12 cellular contexts compared by ENCODE assay signal in the genomic region with DNA sequence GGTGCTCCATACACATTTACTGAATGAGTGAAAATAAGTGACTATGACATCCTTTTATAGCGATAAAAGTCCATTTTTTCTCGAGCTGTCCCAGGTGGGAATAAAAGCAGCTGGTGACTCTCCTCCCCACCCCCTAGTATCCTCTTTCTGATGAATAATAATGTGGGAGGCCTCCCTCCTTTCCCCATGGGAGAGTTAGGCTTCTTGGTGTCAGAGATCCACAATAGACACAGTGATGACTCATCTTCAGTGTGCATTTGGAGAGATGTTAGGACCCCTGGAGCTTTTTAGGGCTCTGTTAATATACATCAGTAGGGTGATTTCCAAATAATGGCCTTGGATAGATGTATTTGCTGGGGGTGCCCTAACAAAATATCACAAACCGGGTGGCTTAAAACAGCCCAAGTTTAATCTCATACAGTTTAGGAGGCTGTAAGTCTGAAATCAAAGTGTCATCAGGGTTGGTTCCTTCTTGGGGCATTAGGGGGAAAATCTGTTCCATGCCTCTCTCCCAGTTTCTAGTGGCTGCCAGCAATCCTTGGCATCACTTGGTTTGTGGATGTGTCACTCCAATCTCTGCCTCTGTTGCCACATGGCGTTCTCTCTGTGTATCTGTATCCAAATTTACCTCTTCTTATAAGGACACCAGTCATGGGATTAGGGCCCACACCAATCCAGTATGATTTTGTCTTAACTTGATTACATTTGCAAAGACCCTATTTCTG. TPM values are rescaled to one million over a fixed set of nuclear protein-coding genes. Genes with fewer than 3 reads are reported as not detected.
DNase-seq lines count a peak whose midpoint lies in the region; ATAC-seq, FAIRE-seq and TF ChIP-seq lines count a peak whose summit lies in the region.
"Had no signal": no experiment of that assay in that cellular context is flagged by ENCODE, and none has a peak within 500 bp of the region (broad histone marks: within the 10 kb centered on the region; RNA-seq: fewer than 3 reads in every experiment).

No MANE protein-coding gene starts in this region.

- H3K9ac ChIP-seq in SK-N-SH (peak overlapping the region; percentile 6; the same call in 1 of the 2 replicates), skeletal muscle satellite cell (ENCODE audit: low read depth, low read length) (peak overlapping the region; percentile 13)

- H3K4me1 ChIP-seq in SK-N-SH (ENCODE audit: control insufficient read depth in 1 of 2, insufficient read depth in 2 of 2, low read depth in 1 of 2, low read length in 1 of 2) (peaks cover 15 to 47% of the 10 kb centered on the region in 2 experiments), skeletal muscle satellite cell (ENCODE audit: control insufficient read depth, insufficient read depth, low read length) (peaks cover 41% of the 10 kb centered on the region)

- CTCF ChIA-PET in SK-N-SH (lab: Yijun Ruan, JAX) = no interaction called here

- H3K4me1 Mint-ChIP-seq in activated naive CD8-positive, alpha-beta T cell treated with anti-CD3 and anti-CD28 coated beads for 36 hours = peaks cover 5% of the 10 kb centered on the region

- TF ChIP-seq CTCF in SK-N-SH (IDR thresholded peaks at IDR 0.05) = no peak
- no peak for TF ChIP-seq CTCF in fibroblast of mammary gland (conservative IDR thresholded peaks at IDR 0.05; ENCODE audit: control insufficient read depth, insufficient read depth, low read depth, low read length)

- H3K9me2 ChIP-seq in SK-N-SH = no peaks in the 10 kb centered on the region

- H2AFZ ChIP-seq in SK-N-SH (ENCODE audit: low read depth) = peak overlapping the region; percentile 12; the same call in 1 of the 2 replicates

- peak overlapping the region; percentile 54 to 97; a peak in 3 of 4 replicates for H3K27ac ChIP-seq in SK-N-SH (ENCODE audit: low read depth in 2 of 2, low read length in 1 of 2)

- no peak overlapping the region for H3K4me3 Mint-ChIP-seq in activated naive CD8-positive, alpha-beta T cell treated with anti-CD3 and anti-CD28 coated beads for 36 hours
- H3K4me3 Mint-ChIP-seq: activated CD4-positive, alpha-beta T cell treated with anti-CD3 and anti-CD28 coated beads, Interleukin-2, amount 10 ng/mL, durations not matched to agents 24 days and 14 days; dendritic cell treated with granulocyte-macrophage colony-stimulating factor and Interleukin-4, amounts not matched to agents 40 ng/mL and 50 ng/mL, for 4 days had no signal

- ATAC-seq in SK-N-SH treated with all-trans-retinoic acid at 6 μM for 48 hours (no peak), HG03565 (IDR thresholded peaks at IDR 0.05; ENCODE audit: unreplicated experiment) (no peak)

- peaks cover 37% of the 10 kb centered on the region for H3F3A ChIP-seq in SK-N-SH (replicated peaks; ENCODE audit: insufficient read depth)

- no peak overlapping the region for H3K27ac Mint-ChIP-seq in activated naive CD8-positive, alpha-beta T cell treated with anti-CD3 and anti-CD28 coated beads for 36 hours
- H3K27ac Mint-ChIP-seq: activated CD4-positive, alpha-beta T cell treated with anti-CD3 and anti-CD28 coated beads, Interleukin-2, amount 10 ng/mL, durations not matched to agents 24 days and 14 days; dendritic cell treated with granulocyte-macrophage colony-stimulating factor and Interleukin-4, amounts not matched to agents 40 ng/mL and 50 ng/mL, for 4 days had no signal

- no peaks in the 10 kb centered on the region for H3K9me3 Mint-ChIP-seq in activated naive CD8-positive, alpha-beta T cell treated with anti-CD3 and anti-CD28 coated beads for 36 hours
- H3K9me3 Mint-ChIP-seq: activated CD4-positive, alpha-beta T cell treated with anti-CD3 and anti-CD28 coated beads, Interleukin-2, amount 10 ng/mL, durations not matched to agents 24 days and 14 days; dendritic cell treated with granulocyte-macrophage colony-stimulating factor and Interleukin-4, amounts not matched to agents 40 ng/mL and 50 ng/mL, for 4 days had no signal

- H3K27me3 ChIP-seq in SK-N-SH (ENCODE audit: insufficient read depth) = no peaks in the 10 kb centered on the region
- no peaks in the 10 kb centered on the region for H3K27me3 ChIP-seq in skeletal muscle satellite cell (ENCODE audit: control insufficient read depth, insufficient read depth, low read length)
- H3K27me3 ChIP-seq: stomach had no signal

- H4K20me1 ChIP-seq in SK-N-SH (ENCODE audit: insufficient read depth) = no peaks in the 10 kb centered on the region

- H3K4me2 ChIP-seq in SK-N-SH (peak overlapping the region; percentile 46), skeletal muscle satellite cell (ENCODE audit: low read length) (peak overlapping the region; percentile 37)

- H3K9me3 ChIP-seq in SK-N-SH (no peaks in the 10 kb centered on the region), skeletal muscle satellite cell (replicated peaks; ENCODE audit: low read length) (no peaks in the 10 kb centered on the region)
- H3K9me3 ChIP-seq: stomach had no signal

- H3K36me3 Mint-ChIP-seq in activated naive CD8-positive, alpha-beta T cell treated with anti-CD3 and anti-CD28 coated beads for 36 hours = no peaks in the 10 kb centered on the region

- no peak for DNase-seq in SK-N-SH
- peak; percentile 54 for DNase-seq in RCC 7860 (ENCODE audit: low spot score)
- peak; percentile 97 for DNase-seq in fibroblast of mammary gland (ENCODE audit: low read depth)
- no peak for DNase-seq in activated naive CD8-positive, alpha-beta T cell treated with anti-CD3 and anti-CD28 coated beads for 36 hours
- no peak for DNase-seq in activated effector memory CD4-positive, alpha-beta T cell treated with anti-CD3 and anti-CD28 coated beads, Interleukin-2, amount 50 U/mL, for 16 hours
- DNase-seq: activated CD4-positive, alpha-beta T cell treated with anti-CD3 and anti-CD28 coated beads, Interleukin-2, amount 10 ng/mL, durations not matched to agents 24 days and 14 days; stimulated activated CD4-positive, alpha-beta T cell treated with anti-CD3 and anti-CD28 coated beads, Interleukin-1b, Interleukin-23, amount 100 ng/mL, for 48 hours; stomach had no signal

- peak; percentile 29 for FAIRE-seq in RCC 7860 (lab: Jason Lieb, UNC)

- TF ChIP-seq EP300 in SK-N-SH (IDR thresholded peaks at IDR 0.05; ENCODE audit: borderline replicate concordance in 1 of 2, low read depth in 1 of 2, low read length in 1 of 2) = peak in 1 of 2 experiments; percentile 27; a peak in 1 of 4 replicates

- H3K36me3 ChIP-seq in SK-N-SH (replicated peaks in 1 of 2; ENCODE audit: control insufficient read depth in 1 of 2, insufficient read depth in 2 of 2, low read length in 1 of 2) (no peaks in the 10 kb centered on the region), skeletal muscle satellite cell (ENCODE audit: insufficient read depth, low read length) (no peaks in the 10 kb centered on the region)
- H3K36me3 ChIP-seq: stomach had no signal

- no peaks in the 10 kb centered on the region for H3K27me3 Mint-ChIP-seq in activated naive CD8-positive, alpha-beta T cell treated with anti-CD3 and anti-CD28 coated beads for 36 hours

- no peaks in the 10 kb centered on the region for H3K79me2 ChIP-seq in SK-N-SH (ENCODE audit: insufficient read depth)

- POLR2A ChIA-PET in SK-N-SH (lab: Yijun Ruan, JAX) = no interaction called here

- 49% methylated on average over 4 of the region's 4 CpGs for WGBS in SK-N-SH (ENCODE audit: low lambda C conversion rate)

- H3K4me3 ChIP-seq in SK-N-SH (ENCODE audit: low read depth in 2 of 2, low read length in 1 of 2) = no peak overlapping the region
- H3K4me3 ChIP-seq in fibroblast of mammary gland (ENCODE audit: control insufficient read depth, low read depth, low read length) = no peak overlapping the region
- peak overlapping the region; percentile 28 for H3K4me3 ChIP-seq in skeletal muscle satellite cell (ENCODE audit: low read length)
- H3K4me3 ChIP-seq: stomach had no signal

- no peak for TF ChIP-seq RAD21 in SK-N-SH (IDR thresholded peaks at IDR 0.05; ENCODE audit: low read length)

TF ChIP-seq in SK-N-SH, 30 proteins besides CTCF, POLR2A, EP300 and RAD21 (continues in another document):
- TF ChIP-seq TCF12 (IDR thresholded peaks at IDR 0.05) (peak; percentile 73), FOSL2 (IDR thresholded peaks at IDR 0.05; ENCODE audit: borderline replicate concordance, low read depth) (peak; percentile 69; the same call in 1 of the 2 replicates), JUND (IDR thresholded peaks at IDR 0.05) (peak; percentile 73)
- TF ChIP-seq, protein P1, sequence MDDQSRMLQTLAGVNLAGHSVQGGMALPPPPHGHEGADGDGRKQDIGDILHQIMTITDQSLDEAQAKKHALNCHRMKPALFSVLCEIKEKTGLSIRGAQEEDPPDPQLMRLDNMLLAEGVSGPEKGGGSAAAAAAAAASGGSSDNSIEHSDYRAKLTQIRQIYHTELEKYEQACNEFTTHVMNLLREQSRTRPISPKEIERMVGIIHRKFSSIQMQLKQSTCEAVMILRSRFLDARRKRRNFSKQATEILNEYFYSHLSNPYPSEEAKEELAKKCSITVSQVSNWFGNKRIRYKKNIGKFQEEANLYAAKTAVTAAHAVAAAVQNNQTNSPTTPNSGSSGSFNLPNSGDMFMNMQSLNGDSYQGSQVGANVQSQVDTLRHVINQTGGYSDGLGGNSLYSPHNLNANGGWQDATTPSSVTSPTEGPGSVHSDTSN (IDR thresholded peaks at IDR 0.05) = peak; percentile 65

TF ChIP-seq in SK-N-SH treated with all-trans-retinoic acid at 6 μM for 48 hours, 23 proteins besides CTCF, POLR2A, EP300 and RAD21 (continues in another document):
- TF ChIP-seq ISL1 (CRISPR knock-in tag; IDR thresholded peaks at IDR 0.05) = no peak
- no peak for TF ChIP-seq ZNF565 (CRISPR knock-in tag; conservative IDR thresholded peaks at IDR 0.05; ENCODE audit: low read depth)
- TF ChIP-seq, protein P2, sequence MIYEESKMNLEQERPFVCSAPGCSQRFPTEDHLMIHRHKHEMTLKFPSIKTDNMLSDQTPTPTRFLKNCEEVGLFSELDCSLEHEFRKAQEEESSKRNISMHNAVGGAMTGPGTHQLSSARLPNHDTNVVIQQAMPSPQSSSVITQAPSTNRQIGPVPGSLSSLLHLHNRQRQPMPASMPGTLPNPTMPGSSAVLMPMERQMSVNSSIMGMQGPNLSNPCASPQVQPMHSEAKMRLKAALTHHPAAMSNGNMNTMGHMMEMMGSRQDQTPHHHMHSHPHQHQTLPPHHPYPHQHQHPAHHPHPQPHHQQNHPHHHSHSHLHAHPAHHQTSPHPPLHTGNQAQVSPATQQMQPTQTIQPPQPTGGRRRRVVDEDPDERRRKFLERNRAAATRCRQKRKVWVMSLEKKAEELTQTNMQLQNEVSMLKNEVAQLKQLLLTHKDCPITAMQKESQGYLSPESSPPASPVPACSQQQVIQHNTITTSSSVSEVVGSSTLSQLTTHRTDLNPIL (CRISPR knock-in tag; IDR thresholded peaks at IDR 0.05; ENCODE audit: low read depth) = no peak

RNA-seq across cellular contexts. Expression of gene PHC2, which starts 4.4 kb away (rescaled TPM):
- polyA plus RNA-seq in SK-N-SH (2012; rRNA removed) = 69.5 and 98.7 TPM in 2 replicates
- polyA plus RNA-seq in SK-N-SH (2012; cell fraction: cytosol; rRNA removed) = 70.8 and 111 TPM in 2 replicates
- 124 and 128 TPM in 2 replicates for polyA plus RNA-seq in SK-N-SH (2012; cell fraction: nucleus; rRNA removed)
- total RNA-seq in skeletal muscle satellite cell (2012; rRNA removed) = 112 and 127 TPM in 2 replicates
- total RNA-seq in activated naive CD8-positive, alpha-beta T cell treated with anti-CD3 and anti-CD28 coated beads for 36 hours = 10 to 100 TPM; 26.9 to 28.7 TPM

RNA-seq across cellular contexts. Expression of gene ZSCAN20, which starts 37.2 kb away (rescaled TPM):
- polyA plus RNA-seq in SK-N-SH (2012; rRNA removed) = 2.1 TPM in 2 replicates
- polyA plus RNA-seq in SK-N-SH (2012; cell fraction: cytosol; rRNA removed) = 1.4 TPM in 2 replicates
- 3.6 and 5.4 TPM in 2 replicates for polyA plus RNA-seq in SK-N-SH (2012; cell fraction: nucleus; rRNA removed)
- total RNA-seq in skeletal muscle satellite cell (2012; rRNA removed) = 8.3 and 8.9 TPM in 2 replicates
- total RNA-seq in activated naive CD8-positive, alpha-beta T cell treated with anti-CD3 and anti-CD28 coated beads for 36 hours = 1 to 10 TPM; 3.0 TPM

Comparison
In these comparisons a context has a peak if more than half of its experiments do, and no peak if none do; other contexts are left out.
1. DNase-seq: peak in RCC 7860 (single experiment) and fibroblast of mammary gland (single experiment); none in SK-N-SH (single experiment), activated naive CD8-positive, alpha-beta T cell treated with anti-CD3 and anti-CD28 coated beads for 36 hours (single experiment) and activated effector memory CD4-positive, alpha-beta T cell treated with anti-CD3 and anti-CD28 coated beads, Interleukin-2, amount 50 U/mL, for 16 hours (single experiment).